15 cellular contexts compared by ENCODE assay signal in the genomic region with DNA sequence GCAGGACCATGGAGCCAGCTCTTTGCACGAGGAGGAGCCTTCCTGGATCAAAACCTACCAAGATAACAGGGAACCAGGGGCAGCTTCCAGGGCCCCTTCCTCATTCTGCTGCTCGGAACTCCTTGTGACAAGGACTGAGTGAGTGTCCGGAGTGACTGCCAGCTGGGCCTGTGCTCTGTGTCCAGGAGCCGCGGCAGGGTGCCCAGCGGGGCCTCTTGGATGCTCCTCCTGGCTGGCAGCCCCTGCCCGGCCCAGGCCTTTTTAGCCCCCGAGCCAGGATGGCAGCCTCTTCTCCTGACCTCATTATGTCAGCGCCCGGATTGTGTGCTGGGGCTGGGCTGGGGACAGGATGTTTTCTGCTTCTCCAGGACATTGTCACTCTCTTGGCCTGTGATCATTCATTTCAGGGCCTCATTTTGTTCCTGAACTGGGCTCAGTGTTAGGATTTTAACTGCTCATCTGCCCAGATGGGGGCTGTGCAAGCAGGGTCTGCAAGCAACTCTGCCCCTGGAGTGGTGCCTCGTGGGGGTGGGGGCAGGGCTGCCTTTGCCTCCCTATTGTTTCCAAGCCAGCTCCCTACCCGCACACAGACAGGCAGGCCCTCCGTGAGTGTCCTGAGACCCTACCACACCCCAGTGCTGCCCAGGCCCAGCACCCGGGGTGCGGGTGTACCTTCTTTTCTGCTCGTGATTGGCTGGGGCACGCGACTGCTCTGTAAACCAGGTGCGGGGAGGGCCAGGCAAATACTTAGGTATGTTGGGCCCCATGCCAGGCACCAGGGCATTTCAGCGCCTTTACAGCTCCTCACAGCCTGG.
DNase-seq lines count a peak whose midpoint lies in the region; ATAC-seq, FAIRE-seq and TF ChIP-seq lines count a peak whose summit lies in the region.
"Had no signal": no experiment of that assay in that cellular context is flagged by ENCODE, and none has a peak within 500 bp of the region (broad histone marks: within the 10 kb centered on the region; RNA-seq: fewer than 3 reads in every experiment).

No MANE protein-coding gene starts in this region.

- H2AK5ac ChIP-seq in H9 (ENCODE audit: insufficient read length, low read length), result no peak overlapping the region

- WGBS in H9 (ENCODE audit: extremely low coverage, insufficient read length, low lambda C conversion rate), result no CpG with 5 or more reads among the region's 20 CpGs

- DNase-seq in H9 (peak; percentile 24), coronary artery (ENCODE audit: low spot score) (peak; percentile 64), islet precursor cell (peak; percentile 52), posterior cingulate gyrus (peak in 8 of 10 donors; percentile 8 to 91 (median 53)), SW480 (ENCODE audit: low spot score) (no peak), D721Med (ENCODE audit: insufficient read length, low spot score) (no peak)
- DNase-seq: activated T-cell treated with anti-CD3 and anti-CD28 coated beads, Interleukin-2, amount 50 U/mL, for 72 hours; AML-193; GM23248; NCI-H1930; sigmoid colon; transverse colon had no signal

- H2BK12ac ChIP-seq in H9 (ENCODE audit: insufficient read length, low read depth, low read length), result no peak overlapping the region

- H2BK15ac ChIP-seq in H9 (ENCODE audit: low read depth, low read length), result no peak overlapping the region

- H3T11ph ChIP-seq in H9 (ENCODE audit: low read length), result no peak overlapping the region

- H3K9me3 ChIP-seq in H9 (ENCODE audit: control insufficient read depth, low read depth, low read length), result no peaks in the 10 kb centered on the region
- H3K9me3 ChIP-seq: sigmoid colon, transverse colon had no signal

- no peaks in the 10 kb centered on the region for H3K27me3 ChIP-seq in H9 (ENCODE audit: insufficient read depth, low read length)
- H3K27me3 ChIP-seq: sigmoid colon, transverse colon had no signal

- no peak overlapping the region for H4K5ac ChIP-seq in H9 (ENCODE audit: insufficient read length, low read depth, low read length)

- peaks cover 0 to 5% (median 0%) of the 10 kb centered on the region in 3 experiments; a peak in 5 of 7 replicates for H3K36me3 Mint-ChIP-seq in H9 (ENCODE audit: insufficient read depth in 1 of 3, low read depth in 3 of 3)
- H3K36me3 Mint-ChIP-seq: IgD-negative memory B cell had no signal

- no peak overlapping the region for H3K18ac ChIP-seq in H9 (ENCODE audit: insufficient read length, low read depth, low read length)

- FAIRE-seq in D721Med (lab: Jason Lieb, UNC), result no peak

- peak overlapping the region in 2 of 3 experiments; percentile 62 to 64; a peak in 3 of 7 replicates for H3K27ac Mint-ChIP-seq in H9
- H3K27ac Mint-ChIP-seq: activated T-cell treated with anti-CD3 and anti-CD28 coated beads, Interleukin-2, amount 50 U/mL, for 72 hours had no signal

- no peaks in the 10 kb centered on the region; the same call in 1 of the 2 replicates for H3K4me1 ChIP-seq in H9 (ENCODE audit: insufficient read depth, low read length)
- H3K4me1 ChIP-seq: sigmoid colon, transverse colon had no signal

- no peaks in the 10 kb centered on the region; the same call in 1 of the 2 replicates for H3K27me3 Mint-ChIP-seq in H9 (ENCODE audit: low read depth)

- no peak overlapping the region for H2AFZ ChIP-seq in H9 (ENCODE audit: low read length)
- H2AFZ ChIP-seq: GM23248 had no signal

- no peak overlapping the region for H4K91ac ChIP-seq in H9 (ENCODE audit: insufficient read length, low read depth, low read length)

- H2BK20ac ChIP-seq in H9 (ENCODE audit: low read depth, low read length, poor library complexity, severe bottlenecking), result no peak overlapping the region

- no peaks in the 10 kb centered on the region for H4K20me1 ChIP-seq in H9 (ENCODE audit: control insufficient read depth, insufficient read depth, insufficient read length)

- H3K4me3 Mint-ChIP-seq in H9, result no peak overlapping the region; a peak in 1 of 5 replicates
- H3K4me3 Mint-ChIP-seq: activated T-cell treated with anti-CD3 and anti-CD28 coated beads, Interleukin-2, amount 50 U/mL, for 72 hours had no signal

- no peak overlapping the region; the same call in 1 of the 2 replicates for H3K14ac ChIP-seq in H9 (ENCODE audit: insufficient read depth, low read length)

- H3K9me3 Mint-ChIP-seq in H9, result peaks cover 2 to 6% of the 10 kb centered on the region in 2 experiments; a peak in 3 of 5 replicates
- H3K9me3 Mint-ChIP-seq: activated T-cell treated with anti-CD3 and anti-CD28 coated beads, Interleukin-2, amount 50 U/mL, for 72 hours had no signal

- H3K23me2 ChIP-seq in H9 (ENCODE audit: insufficient read length, low read depth, low read length, poor library complexity, severe bottlenecking), result no peaks in the 10 kb centered on the region

- H3K4me2 ChIP-seq in H9 (ENCODE audit: insufficient read depth, insufficient read length, low read length), result no peak overlapping the region

- TF ChIP-seq CTCF in H9 (conservative IDR thresholded peaks at IDR 0.05) (no peak), coronary artery (IDR thresholded peaks at IDR 0.05) (no peak), D721Med (IDR thresholded peaks at IDR 0.05; ENCODE audit: insufficient read depth, missing control alignments) (no peak)

- no peak overlapping the region for H2BK120ac ChIP-seq in H9 (ENCODE audit: low read depth, low read length, poor library complexity, severe bottlenecking)

- H3K4me3 ChIP-seq in coronary artery, result no peak overlapping the region
- H3K4me3 ChIP-seq: GM23248, sigmoid colon, transverse colon had no signal

- no peak overlapping the region for H4K8ac ChIP-seq in H9 (replicated peaks; ENCODE audit: insufficient read length, low read depth, low read length)

- intact Hi-C loops in posterior cingulate gyrus (cut with DNase I), result no loop called here

- no peaks in the 10 kb centered on the region for H3K79me2 ChIP-seq in H9 (ENCODE audit: insufficient read depth, low read length)

- no peak overlapping the region for H3K23ac ChIP-seq in H9 (ENCODE audit: insufficient read length, low read depth, low read length)

- H3K56ac ChIP-seq in H9 (ENCODE audit: insufficient read length, low read depth, low read length), result no peak overlapping the region

- no peak overlapping the region for H3K9ac ChIP-seq in H9 (ENCODE audit: extremely low read depth, insufficient read length, low read length)
- H3K9ac ChIP-seq: GM23248 had no signal

- H3K27ac ChIP-seq in H9 (ENCODE audit: insufficient read length, low read depth, low read length) (no peak overlapping the region), coronary artery (no peak overlapping the region)
- H3K27ac ChIP-seq: GM23248, transverse colon had no signal

- H2BK5ac ChIP-seq in H9 (ENCODE audit: insufficient read length, low read length), result no peak overlapping the region

- ATAC-seq in GM18858 (IDR thresholded peaks at IDR 0.05; ENCODE audit: unreplicated experiment) (no peak), GM21367 (IDR thresholded peaks at IDR 0.05; ENCODE audit: unreplicated experiment) (no peak)
- ATAC-seq: activated T-cell treated with anti-CD3 and anti-CD28 coated beads, Interleukin-2, amount 50 U/mL, for 72 hours had no signal

- peaks cover 24 to 40% of the 10 kb centered on the region in 2 experiments for H3K4me1 Mint-ChIP-seq in H9
- H3K4me1 Mint-ChIP-seq: IgD-negative memory B cell had no signal

- no peak overlapping the region for H3K4ac ChIP-seq in H9 (ENCODE audit: low read depth, low read length)

- H3K79me1 ChIP-seq in H9 (ENCODE audit: insufficient read depth, low read depth, low read length, poor library complexity, severe bottlenecking), result no peaks in the 10 kb centered on the region

Comparison
In these comparisons a context has a peak if more than half of its experiments do, and no peak if none do; other contexts are left out.
1. DNase-seq: peak in H9 (single experiment), coronary artery (single experiment), islet precursor cell (single experiment) and posterior cingulate gyrus (8 of 10); none in SW480 (single experiment) and D721Med (single experiment).